Comparison of ENCODE assay signal across 16 cellular contexts in the genomic region with DNA sequence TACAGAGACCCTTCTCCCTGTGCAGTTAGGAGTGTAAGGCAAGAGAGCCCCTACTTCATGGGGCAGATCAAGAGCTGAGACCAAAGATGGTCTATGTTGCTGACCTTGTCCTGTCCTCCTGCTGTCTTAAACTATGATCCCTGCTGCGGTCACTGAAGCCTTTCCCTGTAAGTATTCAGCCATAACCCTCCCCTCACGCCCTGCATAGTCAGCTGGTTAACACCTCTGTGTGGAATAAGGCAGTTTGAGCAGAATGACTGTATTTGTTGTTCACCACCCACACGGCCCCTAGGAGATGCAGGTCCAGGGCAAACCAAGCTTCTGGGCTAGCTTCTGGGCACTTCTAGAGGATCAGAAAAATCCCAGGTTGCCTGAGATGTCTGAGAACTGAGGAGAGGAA. TPM values are rescaled to one million over a fixed set of nuclear protein-coding genes. Genes with fewer than 3 reads are reported as not detected.
A peak's percentile ranks its signal among the peaks of the same experiment; 100 is the strongest.
DNase-seq lines count a peak whose midpoint lies in the region; ATAC-seq, FAIRE-seq and TF ChIP-seq lines count a peak whose summit lies in the region.
"Had no signal": no experiment of that assay in that cellular context is flagged by ENCODE, and none has a peak within 500 bp of the region (broad histone marks: within the 10 kb centered on the region; RNA-seq: fewer than 3 reads in every experiment).

No MANE protein-coding gene starts in this region.

- H3K36me3 ChIP-seq in H7 (replicated peaks; ENCODE audit: control insufficient read depth, insufficient read depth, low read length) (no peaks in the 10 kb centered on the region), Peyer's patch (no peaks in the 10 kb centered on the region), stomach smooth muscle (ENCODE audit: control insufficient read depth in 2 of 2, insufficient read depth in 2 of 2, low read length in 2 of 2) (no peaks in the 10 kb centered on the region), pancreas (no peaks in the 10 kb centered on the region), MG63 (no peaks in the 10 kb centered on the region)
- H3K36me3 ChIP-seq: WERI-Rb-1 had no signal

- peaks cover 2% of the 10 kb centered on the region for H3K36me3 Mint-ChIP-seq in T-helper 17 cell (ENCODE audit: low read depth)
- H3K36me3 Mint-ChIP-seq: stimulated activated memory B cell treated with anti-CD40 and anti-IgM and Interleukin-4, amounts not matched to agents 10 μg/mL and 1 μg/mL and 100 μg/mL, for 72 hours had no signal

- 58 to 65% methylated on average over 3 of the region's 3 CpGs for WGBS in pancreas, 2 donors

- no peak for FAIRE-seq in pancreas (lab: Jason Lieb, UNC)

- peaks cover 26% of the 10 kb centered on the region for H3K27me3 Mint-ChIP-seq in T-helper 17 cell
- H3K27me3 Mint-ChIP-seq: stimulated activated memory B cell treated with anti-CD40 and anti-IgM and Interleukin-4, amounts not matched to agents 10 μg/mL and 1 μg/mL and 100 μg/mL, for 72 hours had no signal

- intact Hi-C loops in pancreas (cut with DNase I) = loop anchor here in 2 of 3 donors (5.0 kb wide), 1 partner anchor 138 kb away; no protein-coding TSS in a partner anchor

- no peak overlapping the region for H3K4me3 Mint-ChIP-seq in T-helper 17 cell
- H3K4me3 Mint-ChIP-seq: effector memory CD8-positive, alpha-beta T cell; stimulated activated memory B cell treated with anti-CD40 and anti-IgM and Interleukin-4, amounts not matched to agents 10 μg/mL and 1 μg/mL and 100 μg/mL, for 72 hours had no signal

- peaks cover under 1% of the 10 kb centered on the region for H3K4me1 Mint-ChIP-seq in T-helper 17 cell

- no peak overlapping the region for H3K4me3 ChIP-seq in H7 (ENCODE audit: insufficient read depth, low read depth, low read length)
- H3K4me3 ChIP-seq in Peyer's patch = no peak overlapping the region
- H3K4me3 ChIP-seq in stomach smooth muscle (ENCODE audit: low read length in 2 of 2) = peak overlapping the region in 1 of 2 donors; percentile 44
- H3K4me3 ChIP-seq in pancreas = no peak overlapping the region
- H3K4me3 ChIP-seq in MG63 = no peak overlapping the region

- ATAC-seq in pancreas (no peak), T-helper 17 cell (no peak)
- ATAC-seq: effector memory CD8-positive, alpha-beta T cell; stimulated activated memory B cell treated with anti-CD40 and anti-IgM and Interleukin-4, amounts not matched to agents 10 μg/mL and 1 μg/mL and 100 μg/mL, for 72 hours had no signal

- no peak for TF ChIP-seq POLR2A in Peyer's patch (IDR thresholded peaks at IDR 0.05)

- H3K27ac Mint-ChIP-seq in T-helper 17 cell = no peak overlapping the region
- H3K27ac Mint-ChIP-seq: effector memory CD8-positive, alpha-beta T cell; stimulated activated memory B cell treated with anti-CD40 and anti-IgM and Interleukin-4, amounts not matched to agents 10 μg/mL and 1 μg/mL and 100 μg/mL, for 72 hours had no signal

- DNase-seq in H7 (peak; percentile 14), Peyer's patch (peak in 1 of 3 donors; percentile 34), kidney tubule cell (ENCODE audit: low spot score) (peak; percentile 58), pancreas (no peak), T-helper 17 cell (no peak), MG63 (no peak)
- DNase-seq: Caco-2; effector memory CD8-positive, alpha-beta T cell; NCI-H774; stimulated activated CD4-positive, alpha-beta T cell treated with anti-CD3 and anti-CD28 coated beads, Interleukin-1b, Interleukin-23, amount 100 ng/mL, for 48 hours had no signal

- H3K9ac ChIP-seq in stomach smooth muscle (ENCODE audit: low read length in 2 of 2) = peak overlapping the region in 1 of 2 donors; percentile 5

- H3K9me3 ChIP-seq in Peyer's patch (no peaks in the 10 kb centered on the region), stomach smooth muscle (ENCODE audit: control insufficient read depth in 2 of 2, low read length in 2 of 2) (no peaks in the 10 kb centered on the region), pancreas (no peaks in the 10 kb centered on the region), T-helper 17 cell (ENCODE audit: control insufficient read depth, low read length, poor library complexity, severe bottlenecking) (no peaks in the 10 kb centered on the region), MG63 (no peaks in the 10 kb centered on the region)
- H3K9me3 ChIP-seq: Caco-2 had no signal

- peaks cover 0 to 33% (median 0%) of the 10 kb centered on the region in 4 donors for H3K4me1 ChIP-seq in Peyer's patch
- peaks cover 25% of the 10 kb centered on the region for H3K4me1 ChIP-seq in stomach smooth muscle (ENCODE audit: control insufficient read depth, insufficient read depth, low read length)
- peaks cover 0 to 9% (median 4%) of the 10 kb centered on the region in 3 donors for H3K4me1 ChIP-seq in pancreas

- H3K27me3 ChIP-seq in H7 (ENCODE audit: control insufficient read depth, insufficient read depth, low read length) (no peaks in the 10 kb centered on the region; the same call in 1 of the 2 replicates), Peyer's patch (no peaks in the 10 kb centered on the region), stomach smooth muscle (ENCODE audit: control insufficient read depth in 1 of 2, insufficient read depth in 2 of 2, low read length in 2 of 2) (no peaks in the 10 kb centered on the region), pancreas (no peaks in the 10 kb centered on the region), MG63 (no peaks in the 10 kb centered on the region)

- H3K27ac ChIP-seq in Peyer's patch (peak overlapping the region in 3 of 4 donors; percentile 40 to 59 (median 48)), stomach smooth muscle (ENCODE audit: low read length) (peak overlapping the region; percentile 53), pancreas (no peak overlapping the region)
- H3K27ac ChIP-seq: WERI-Rb-1 had no signal

- TF ChIP-seq CTCF in Peyer's patch (IDR thresholded peaks at IDR 0.05) (no peak), pancreas (IDR thresholded peaks at IDR 0.05) (no peak)

RNA-seq across cellular contexts. Expression of a gene that starts 0.4 kb away (rescaled TPM):
- not detected in 2 replicates for total RNA-seq in H7 (2014; rRNA removed; shearing (Covaris generic))
- total RNA-seq in Peyer's patch = 100 to 1,000 TPM in 3 of 4 donors, 1 to 10 TPM in 1; 4.1 to 229 (median 192) TPM
- 1 to 10 TPM; 2.1 to 10.0 (median 6.4) TPM for total RNA-seq in pancreas
- polyA plus RNA-seq in pancreas = 10 to 100 TPM in 1 of 2 donors, 1 to 10 TPM in 1; 4.1 to 12.4 TPM
- total RNA-seq in T-helper 17 cell = not detected
- not detected in 2 replicates for total RNA-seq in MG63 (2014; rRNA removed; shearing (Covaris generic); ENCODE audit: low replicate concordance)
- total RNA-seq: lung microvascular endothelial cell had no signal

RNA-seq across cellular contexts. Expression of a gene that starts 1.0 kb away (rescaled TPM):
- not detected in 2 replicates for total RNA-seq in H7 (2014; rRNA removed; shearing (Covaris generic))
- total RNA-seq in Peyer's patch (not detected), pancreas (not detected), T-helper 17 cell (not detected)
- not detected for polyA plus RNA-seq in pancreas
- total RNA-seq in MG63 (2014; rRNA removed; shearing (Covaris generic); ENCODE audit: low replicate concordance) = not detected in 2 replicates
- total RNA-seq: aorta, Caco-2, lung microvascular endothelial cell, omental fat pad had no signal
- polyA plus RNA-seq: aorta had no signal

RNA-seq across cellular contexts. Expression of a gene that starts 23.0 kb away (rescaled TPM):
- 87.1 and 95.2 TPM in 2 replicates for total RNA-seq in H7 (2014; rRNA removed; shearing (Covaris generic))
- total RNA-seq in Peyer's patch (10 to 100 TPM; 34.7 to 60.6 (median 46.3) TPM), pancreas (10 to 100 TPM; 23.5 to 40.6 (median 32.9) TPM), T-helper 17 cell (10 to 100 TPM; 33.8 to 39.3 TPM)
- 10 to 100 TPM; 40.9 to 59.2 TPM for polyA plus RNA-seq in pancreas
- total RNA-seq in MG63 (2014; rRNA removed; shearing (Covaris generic); ENCODE audit: low replicate concordance) = 69.4 and 89.7 TPM in 2 replicates

RNA-seq across cellular contexts. Expression of a gene that starts 27.9 kb away (rescaled TPM):
- total RNA-seq in H7 (2014; rRNA removed; shearing (Covaris generic)) = 3.6 and 4.5 TPM in 2 replicates
- total RNA-seq in Peyer's patch = 1 to 10 TPM in 3 of 4 donors, not detected in 1; 1.5 to 2.5 (median 2.5) TPM
- under 1 TPM; 0.09 to 0.56 (median 0.20) TPM for total RNA-seq in pancreas
- polyA plus RNA-seq in pancreas = under 1 TPM; 0.40 to 0.68 TPM
- not detected for total RNA-seq in T-helper 17 cell
- total RNA-seq in MG63 (2014; rRNA removed; shearing (Covaris generic); ENCODE audit: low replicate concordance) = 0.16 TPM in 1 of 2 replicates, not detected in the other
- total RNA-seq: Caco-2 had no signal

RNA-seq across cellular contexts. Expression of a gene that starts 42.8 kb away (rescaled TPM):
- total RNA-seq in H7 (2014; rRNA removed; shearing (Covaris generic)) = 5.7 and 7.0 TPM in 2 replicates
- total RNA-seq in Peyer's patch (10 to 100 TPM in 1 of 4 donors, 1 to 10 TPM in 3; 2.8 to 12.4 (median 6.4) TPM), pancreas (1 to 10 TPM; 1.2 to 4.9 (median 4.1) TPM), T-helper 17 cell (under 1 TPM; 0.32 to 0.47 TPM)
- polyA plus RNA-seq in pancreas = 1 to 10 TPM; 1.7 to 4.5 TPM
- total RNA-seq in MG63 (2014; rRNA removed; shearing (Covaris generic); ENCODE audit: low replicate concordance) = 2.5 and 3.4 TPM in 2 replicates

Comparison
In these comparisons a context has a peak if more than half of its experiments do, and no peak if none do; other contexts are left out.
1. DNase-seq: peak in H7 (single experiment) and kidney tubule cell (single experiment); none in pancreas (0 of 6), T-helper 17 cell (0 of 3) and MG63 (single experiment).
2. H3K27ac ChIP-seq: peak in Peyer's patch (3 of 4) and stomach smooth muscle (single experiment); none in pancreas (0 of 4).